In the genomic region with DNA sequence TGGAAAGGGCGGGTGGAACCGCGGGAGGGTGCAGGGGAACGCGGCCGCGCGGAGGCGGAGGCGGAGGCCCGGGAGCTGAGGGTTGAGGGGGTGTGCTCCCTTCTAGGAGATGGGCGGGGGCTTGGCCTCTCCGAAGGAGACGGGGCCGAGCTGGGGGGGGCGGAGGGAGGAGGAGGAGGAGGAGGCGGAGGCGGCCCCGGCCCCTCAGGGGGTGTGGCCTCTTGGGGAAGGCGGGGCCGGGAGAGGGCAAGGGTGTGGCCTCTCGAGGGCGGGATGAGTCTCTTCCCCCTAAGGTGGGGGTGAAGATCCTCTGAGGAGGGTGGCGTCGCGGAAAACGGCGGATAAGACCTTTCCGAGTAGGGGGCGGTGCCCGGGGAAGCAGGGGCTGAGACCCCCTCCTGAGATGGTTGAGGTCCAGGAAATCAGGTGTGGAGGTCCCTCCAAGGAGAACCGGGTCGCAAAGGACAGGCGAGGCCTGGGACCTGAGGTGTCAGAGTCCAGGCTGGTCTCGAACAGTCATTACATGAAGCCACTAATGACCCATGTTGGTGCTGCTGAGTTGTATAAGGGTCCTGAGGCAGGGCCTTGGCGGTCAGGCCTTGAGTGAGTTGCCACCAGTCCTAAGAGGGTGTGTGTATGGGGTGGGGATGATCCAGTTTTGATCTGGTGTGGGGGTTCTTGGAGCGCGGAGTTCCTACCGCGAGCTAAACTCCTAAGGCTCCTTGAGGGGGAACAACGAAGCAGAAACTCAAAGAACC, we compare ENCODE assay signal across 8 cellular contexts. TPM values are rescaled to one million over a fixed set of nuclear protein-coding genes. Genes with fewer than 3 reads are reported as not detected.
DNase-seq lines count a peak whose midpoint lies in the region; ATAC-seq and TF ChIP-seq lines count a peak whose summit lies in the region.

No MANE protein-coding gene starts in this region.

- no peak for TF ChIP-seq RAD21 in neural cell (conservative IDR thresholded peaks at IDR 0.05)

- no peaks in the 10 kb centered on the region for H3K9me2 ChIP-seq in neural cell (ENCODE audit: insufficient read depth, low read length)

- no peaks in the 10 kb centered on the region for H3K36me3 ChIP-seq in neural cell (ENCODE audit: insufficient read depth, low read length)
- peaks cover 9 to 17% of the 10 kb centered on the region in 2 donors for H3K36me3 ChIP-seq in stomach smooth muscle (ENCODE audit: control insufficient read depth in 2 of 2, insufficient read depth in 2 of 2, low read length in 2 of 2)

- no peaks in the 10 kb centered on the region for H3F3A ChIP-seq in neural cell (ENCODE audit: insufficient read depth, low read length, poor library complexity, severe bottlenecking)

- H3K27me3 ChIP-seq in neural cell (ENCODE audit: insufficient read depth, low read depth, low read length): no peaks in the 10 kb centered on the region
- H3K27me3 ChIP-seq in stomach smooth muscle (ENCODE audit: control insufficient read depth in 1 of 2, insufficient read depth in 2 of 2, low read length in 2 of 2): no peaks in the 10 kb centered on the region

- CTCF ChIA-PET in RWPE1 (lab: Yijun Ruan, JAX): no interaction called here

- H3K27ac ChIP-seq in RWPE1: peak overlapping the region; percentile 97
- peak overlapping the region; percentile 95 for H3K27ac ChIP-seq in neural cell (ENCODE audit: low read length)
- H3K27ac ChIP-seq in stomach smooth muscle (ENCODE audit: low read length): peak overlapping the region; percentile 97

- no peak for TF ChIP-seq EP300 in neural cell (conservative IDR thresholded peaks at IDR 0.05; ENCODE audit: poor library complexity, severe bottlenecking)

- H3K9ac ChIP-seq in neural cell (ENCODE audit: low read length) (peak overlapping the region; percentile 100), stomach smooth muscle (ENCODE audit: low read length in 2 of 2) (peak overlapping the region; percentile 92 to 94)

- peak; percentile 80 for DNase-seq in COLO668 (lab: John Stamatoyannopoulos, UW; ENCODE audit: unreplicated experiment)
- DNase-seq in HT1080 (ENCODE audit: low read depth): peak; percentile 79
- peak; percentile 83 for DNase-seq in RWPE1 (ENCODE audit: low spot score)
- DNase-seq in activated effector memory CD4-positive, alpha-beta T cell treated with anti-CD3 and anti-CD28 coated beads, Interleukin-2, amount 50 U/mL, for 16 hours: peak; percentile 95
- DNase-seq in fibroblast of the conjunctiva (ENCODE audit: low read depth): peak; percentile 81

- H3K79me2 ChIP-seq in neural cell (replicated peaks; ENCODE audit: insufficient read depth, low read length): peaks cover 43% of the 10 kb centered on the region

- H3K4me2 ChIP-seq in neural cell (ENCODE audit: low read length): peak overlapping the region; percentile 83

- H3K4me1 ChIP-seq in stomach smooth muscle (ENCODE audit: control insufficient read depth, insufficient read depth, low read length): peaks cover 26% of the 10 kb centered on the region

- TF ChIP-seq CTCF in RWPE1 (conservative IDR thresholded peaks at IDR 0.05; ENCODE audit: low read depth): no peak
- no peak for TF ChIP-seq CTCF in neural cell (IDR thresholded peaks at IDR 0.05; ENCODE audit: poor library complexity, severe bottlenecking)

- ATAC-seq in GM21360 (IDR thresholded peaks at IDR 0.05; ENCODE audit: unreplicated experiment): peak; percentile 48

- H4K20me1 ChIP-seq in neural cell (ENCODE audit: insufficient read depth): peaks cover 4% of the 10 kb centered on the region

- peak overlapping the region; percentile 65 for H2AFZ ChIP-seq in neural cell (ENCODE audit: low read depth, low read length)

- POLR2A ChIA-PET in RWPE1 (lab: Yijun Ruan, JAX; ENCODE audit: low non-redundant PET): interaction anchor here (0.5 to 1.0 kb wide), 3 partner anchors 18 to 458 kb away, joined by 3 read pairs; no protein-coding TSS in a partner anchor

- H3K4me3 ChIP-seq in neural cell (ENCODE audit: low read length) (peak overlapping the region; percentile 100), stomach smooth muscle (ENCODE audit: low read length in 2 of 2) (peak overlapping the region; percentile 90 to 95)

- H3K9me3 ChIP-seq in neural cell (ENCODE audit: low read length) (no peaks in the 10 kb centered on the region), stomach smooth muscle (ENCODE audit: control insufficient read depth in 2 of 2, low read length in 2 of 2) (no peaks in the 10 kb centered on the region)

TF ChIP-seq in neural cell, 6 proteins besides CTCF, POLR2A, EP300 and RAD21:
- TF ChIP-seq TAF1 (IDR thresholded peaks at IDR 0.05; ENCODE audit: low read depth) (no peak), MXI1 (conservative IDR thresholded peaks at IDR 0.05; ENCODE audit: poor library complexity, severe bottlenecking) (no peak), POLR2AphosphoS5 (IDR thresholded peaks at IDR 0.05) (no peak), SMC3 (conservative IDR thresholded peaks at IDR 0.05; ENCODE audit: poor library complexity) (no peak), EZH2 (IDR thresholded peaks at IDR 0.05; ENCODE audit: borderline replicate concordance, insufficient read depth, low read length, poor library complexity, severe bottlenecking) (no peak)
- TF ChIP-seq, protein P1, sequence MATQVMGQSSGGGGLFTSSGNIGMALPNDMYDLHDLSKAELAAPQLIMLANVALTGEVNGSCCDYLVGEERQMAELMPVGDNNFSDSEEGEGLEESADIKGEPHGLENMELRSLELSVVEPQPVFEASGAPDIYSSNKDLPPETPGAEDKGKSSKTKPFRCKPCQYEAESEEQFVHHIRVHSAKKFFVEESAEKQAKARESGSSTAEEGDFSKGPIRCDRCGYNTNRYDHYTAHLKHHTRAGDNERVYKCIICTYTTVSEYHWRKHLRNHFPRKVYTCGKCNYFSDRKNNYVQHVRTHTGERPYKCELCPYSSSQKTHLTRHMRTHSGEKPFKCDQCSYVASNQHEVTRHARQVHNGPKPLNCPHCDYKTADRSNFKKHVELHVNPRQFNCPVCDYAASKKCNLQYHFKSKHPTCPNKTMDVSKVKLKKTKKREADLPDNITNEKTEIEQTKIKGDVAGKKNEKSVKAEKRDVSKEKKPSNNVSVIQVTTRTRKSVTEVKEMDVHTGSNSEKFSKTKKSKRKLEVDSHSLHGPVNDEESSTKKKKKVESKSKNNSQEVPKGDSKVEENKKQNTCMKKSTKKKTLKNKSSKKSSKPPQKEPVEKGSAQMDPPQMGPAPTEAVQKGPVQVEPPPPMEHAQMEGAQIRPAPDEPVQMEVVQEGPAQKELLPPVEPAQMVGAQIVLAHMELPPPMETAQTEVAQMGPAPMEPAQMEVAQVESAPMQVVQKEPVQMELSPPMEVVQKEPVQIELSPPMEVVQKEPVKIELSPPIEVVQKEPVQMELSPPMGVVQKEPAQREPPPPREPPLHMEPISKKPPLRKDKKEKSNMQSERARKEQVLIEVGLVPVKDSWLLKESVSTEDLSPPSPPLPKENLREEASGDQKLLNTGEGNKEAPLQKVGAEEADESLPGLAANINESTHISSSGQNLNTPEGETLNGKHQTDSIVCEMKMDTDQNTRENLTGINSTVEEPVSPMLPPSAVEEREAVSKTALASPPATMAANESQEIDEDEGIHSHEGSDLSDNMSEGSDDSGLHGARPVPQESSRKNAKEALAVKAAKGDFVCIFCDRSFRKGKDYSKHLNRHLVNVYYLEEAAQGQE (IDR thresholded peaks at IDR 0.05; ENCODE audit: borderline replicate concordance): no peak

RNA-seq across cellular contexts. Expression of a gene that starts 0.8 kb away (rescaled TPM):
- total RNA-seq in HT1080 (2014; rRNA removed; shearing (Covaris generic)): 87.0 and 97.2 TPM in 2 replicates
- polyA plus RNA-seq in HT1080 (2015; cell fraction: cytosol; rRNA removed): 56.9 and 61.5 TPM in 2 replicates
- polyA plus RNA-seq in HT1080 (2015; cell fraction: nucleus; rRNA removed): 336 and 385 TPM in 2 replicates
- 315 and 326 TPM in 2 replicates for polyA plus RNA-seq in neural cell
- polyA minus RNA-seq in neural cell: 162 TPM in 2 replicates

RNA-seq across cellular contexts. Expression of a gene that starts 10.4 kb away (rescaled TPM):
- total RNA-seq in HT1080 (2014; rRNA removed; shearing (Covaris generic)): 51.6 and 64.6 TPM in 2 replicates
- 49.0 and 49.1 TPM in 2 replicates for polyA plus RNA-seq in HT1080 (2015; cell fraction: cytosol; rRNA removed)
- 110 and 123 TPM in 2 replicates for polyA plus RNA-seq in HT1080 (2015; cell fraction: nucleus; rRNA removed)
- 121 and 145 TPM in 2 replicates for polyA plus RNA-seq in neural cell
- 31.6 and 32.4 TPM in 2 replicates for polyA minus RNA-seq in neural cell

RNA-seq across cellular contexts. Expression of a gene that starts 14.0 kb away (rescaled TPM):
- total RNA-seq in HT1080 (2014; rRNA removed; shearing (Covaris generic)): 153 and 205 TPM in 2 replicates
- polyA plus RNA-seq in HT1080 (2015; cell fraction: cytosol; rRNA removed): 78.0 and 137 TPM in 2 replicates
- 44.3 and 48.0 TPM in 2 replicates for polyA plus RNA-seq in HT1080 (2015; cell fraction: nucleus; rRNA removed)
- 36.2 and 49.0 TPM in 2 replicates for polyA plus RNA-seq in neural cell
- polyA minus RNA-seq in neural cell: 31.0 and 41.6 TPM in 2 replicates

RNA-seq across cellular contexts. Expression of a gene that starts 17.9 kb away (rescaled TPM):
- 8.4 and 13.4 TPM in 2 replicates for total RNA-seq in HT1080 (2014; rRNA removed; shearing (Covaris generic))
- 7.2 and 8.0 TPM in 2 replicates for polyA plus RNA-seq in HT1080 (2015; cell fraction: cytosol; rRNA removed)
- 21.6 and 27.9 TPM in 2 replicates for polyA plus RNA-seq in HT1080 (2015; cell fraction: nucleus; rRNA removed)
- 97.3 and 111 TPM in 2 replicates for polyA plus RNA-seq in neural cell
- polyA minus RNA-seq in neural cell: 49.3 and 58.4 TPM in 2 replicates

RNA-seq across cellular contexts. Expression of a gene that starts 21.2 kb away (rescaled TPM):
- 562 and 591 TPM in 2 replicates for total RNA-seq in HT1080 (2014; rRNA removed; shearing (Covaris generic))
- 509 and 510 TPM in 2 replicates for polyA plus RNA-seq in HT1080 (2015; cell fraction: cytosol; rRNA removed)
- 562 and 591 TPM in 2 replicates for polyA plus RNA-seq in HT1080 (2015; cell fraction: nucleus; rRNA removed)
- polyA plus RNA-seq in neural cell: 137 and 148 TPM in 2 replicates
- 79.9 and 80.3 TPM in 2 replicates for polyA minus RNA-seq in neural cell

Comparison
In these comparisons a context has a peak if more than half of its experiments do, and no peak if none do; other contexts are left out.
1. Peak in every context shown above with its lines: DNase-seq, ATAC-seq, H3K4me3 ChIP-seq and H3K27ac ChIP-seq.